ENCODE assay signal across 2 cellular contexts in genomic region chr4:70676554-70677090, GRCh38.
TF ChIP-seq lines count a peak whose summit lies in the region.

No MANE protein-coding gene starts in this region.

TF ChIP-seq in GM12891, 5 proteins besides CTCF, POLR2A, EP300 and RAD21:
- TF ChIP-seq POU2F2 (IDR thresholded peaks at IDR 0.05; ENCODE audit: low read depth, low read length) (no peak), PAX5 (IDR thresholded peaks at IDR 0.05; ENCODE audit: insufficient read depth, low read length, severe bottlenecking) (no peak), POLR2AphosphoS5 (IDR thresholded peaks at IDR 0.05; ENCODE audit: low read depth, low read length) (no peak), SPI1 (IDR thresholded peaks at IDR 0.05; ENCODE audit: low read depth, low read length) (no peak), TAF1 (IDR thresholded peaks at IDR 0.05; ENCODE audit: low read depth, low read length) (no peak)
TF ChIP-seq in GM12891: peak in this region for 0.

TF ChIP-seq in K562, 482 proteins besides CTCF, POLR2A, EP300 and RAD21:
- TF ChIP-seq MGA (IDR thresholded peaks at IDR 0.05) (no peak), PCBP1 (IDR thresholded peaks at IDR 0.05; ENCODE audit: low read depth, low read length, poor library complexity, severe bottlenecking) (no peak), YBX1 (IDR thresholded peaks at IDR 0.05) (no peak), ZNF830 (CRISPR knock-in tag; IDR thresholded peaks at IDR 0.05) (no peak), CHCHD3 (CRISPR knock-in tag; IDR thresholded peaks at IDR 0.05) (no peak), RCOR1 (IDR thresholded peaks at IDR 0.05; ENCODE audit: borderline replicate concordance in 1 of 2, low read depth in 2 of 2, low read length in 2 of 2) (no peak), TCFL5 (CRISPR knock-in tag; conservative IDR thresholded peaks at IDR 0.05) (no peak), ZNF274 (IDR thresholded peaks at IDR 0.05; ENCODE audit: borderline replicate concordance, low read depth, low read length) (no peak), RBM22 (IDR thresholded peaks at IDR 0.05; ENCODE audit: low read depth, low read length, poor library complexity, severe bottlenecking) (no peak), ZNF668 (CRISPR knock-in tag; IDR thresholded peaks at IDR 0.05) (no peak), MEF2D (tag; conservative IDR thresholded peaks at IDR 0.05; ENCODE audit: low read depth) (no peak), THRAP3 (IDR thresholded peaks at IDR 0.05; ENCODE audit: borderline replicate concordance) (no peak)
TF ChIP-seq in K562: peak in this region for 0.
